9 cellular contexts compared by ENCODE assay signal in genomic region chr6:121055572-121056163, GRCh38.
DNase-seq lines count a peak whose midpoint lies in the region; ATAC-seq, FAIRE-seq and TF ChIP-seq lines count a peak whose summit lies in the region.
"Had no signal": no experiment of that assay in that cellular context is flagged by ENCODE, and none has a peak within 500 bp of the region (broad histone marks: within the 10 kb centered on the region; RNA-seq: fewer than 3 reads in every experiment).

No MANE protein-coding gene starts in this region.

- no peaks in the 10 kb centered on the region for H3K9me3 ChIP-seq in BE2C
- H3K9me3 ChIP-seq in adrenal gland (replicated peaks in 1 of 3) = no peaks in the 10 kb centered on the region
- H3K9me3 ChIP-seq in hepatocyte (ENCODE audit: low read depth) = no peaks in the 10 kb centered on the region
- H3K9me3 ChIP-seq: SJCRH30 had no signal

- no peak overlapping the region for H3K27ac Mint-ChIP-seq in activated T-cell treated with anti-CD3 and anti-CD28 coated beads, Interleukin-2, amount 50 U/mL, for 24 hours

- intact Hi-C loops in adrenal gland (cut with DNase I) = loop anchor here (10.0 kb wide), 2 partner anchors 249 to 349 kb away; no protein-coding TSS in a partner anchor

- peak; percentile 78 for ATAC-seq in HG02884 (IDR thresholded peaks at IDR 0.05; ENCODE audit: unreplicated experiment)

- DNase-seq in BE2C (no peak), GM18507 (ENCODE audit: extremely low spot score, insufficient read length, low read depth) (no peak), NCI-H1930 (lab: John Stamatoyannopoulos, UW) (peak; percentile 4 to 40), adrenal gland (no peak), hepatocyte (ENCODE audit: low spot score) (peak; percentile 71), stromal cell of bone marrow (ENCODE audit: low read depth) (peak; percentile 34)
- no peak for DNase-seq in activated T-cell treated with anti-CD3 and anti-CD28 coated beads, Interleukin-2, amount 50 U/mL, for 24 hours

- TF ChIP-seq CTCF in BE2C (IDR thresholded peaks at IDR 0.05; ENCODE audit: low read depth, low read length) (peak; percentile 81), adrenal gland (IDR thresholded peaks at IDR 0.05) (peak; percentile 42 to 72 (median 68)), hepatocyte (IDR thresholded peaks at IDR 0.05; ENCODE audit: poor library complexity) (peak; percentile 75)

- H3K36me3 Mint-ChIP-seq in activated T-cell treated with anti-CD3 and anti-CD28 coated beads, Interleukin-2, amount 50 U/mL, for 24 hours (ENCODE audit: low read depth) = no peaks in the 10 kb centered on the region

- H2AFZ ChIP-seq in hepatocyte = no peak overlapping the region

- WGBS in adrenal gland, 4 donors = 35 to 38% (median 36%) methylated on average over 4 of the region's 4 CpGs
- WGBS in hepatocyte (ENCODE audit: low lambda C conversion rate, missing lambda C conversion rate) = 25% methylated on average over 4 of the region's 4 CpGs

- no peaks in the 10 kb centered on the region for H3K9me2 ChIP-seq in hepatocyte (replicated peaks; ENCODE audit: insufficient read depth)

- H4K20me1 ChIP-seq in hepatocyte (ENCODE audit: insufficient read depth, poor library complexity, severe bottlenecking) = no peaks in the 10 kb centered on the region

- H3K4me3 ChIP-seq in BE2C (ENCODE audit: low read depth, low read length) (no peak overlapping the region), adrenal gland (no peak overlapping the region), hepatocyte (no peak overlapping the region)
- H3K4me3 ChIP-seq: SJCRH30 had no signal

- no peaks in the 10 kb centered on the region for H3K79me2 ChIP-seq in hepatocyte

- no peaks in the 10 kb centered on the region for H3K4me1 Mint-ChIP-seq in activated T-cell treated with anti-CD3 and anti-CD28 coated beads, Interleukin-2, amount 50 U/mL, for 24 hours (ENCODE audit: low read depth)

- H3K9me3 Mint-ChIP-seq in activated T-cell treated with anti-CD3 and anti-CD28 coated beads, Interleukin-2, amount 50 U/mL, for 24 hours = no peaks in the 10 kb centered on the region

- TF ChIP-seq POLR2A in adrenal gland (IDR thresholded peaks at IDR 0.05) = no peak

- FAIRE-seq in GM18507 (lab: Jason Lieb, UNC) = peak; percentile 77

- H3K27me3 ChIP-seq in BE2C (no peaks in the 10 kb centered on the region), adrenal gland (no peaks in the 10 kb centered on the region), hepatocyte (no peaks in the 10 kb centered on the region)
- H3K27me3 ChIP-seq: SJCRH30 had no signal

- H3K27me3 Mint-ChIP-seq in activated T-cell treated with anti-CD3 and anti-CD28 coated beads, Interleukin-2, amount 50 U/mL, for 24 hours = no peaks in the 10 kb centered on the region

- H3K4me1 ChIP-seq in BE2C (no peaks in the 10 kb centered on the region), adrenal gland (replicated peaks in 1 of 2) (no peaks in the 10 kb centered on the region), hepatocyte (ENCODE audit: insufficient read depth) (no peaks in the 10 kb centered on the region)
- H3K4me1 ChIP-seq: SJCRH30 had no signal

- no peak overlapping the region for H3K4me2 ChIP-seq in hepatocyte

- H3K4me3 Mint-ChIP-seq in activated T-cell treated with anti-CD3 and anti-CD28 coated beads, Interleukin-2, amount 50 U/mL, for 24 hours = no peak overlapping the region

- H3K27ac ChIP-seq in adrenal gland (no peak overlapping the region), hepatocyte (no peak overlapping the region)
- H3K27ac ChIP-seq: SJCRH30 had no signal

- H3K36me3 ChIP-seq in BE2C = no peaks in the 10 kb centered on the region
- no peaks in the 10 kb centered on the region for H3K36me3 ChIP-seq in adrenal gland (replicated peaks in 1 of 2)
- H3K36me3 ChIP-seq in hepatocyte (replicated peaks; ENCODE audit: insufficient read depth, low read depth) = no peaks in the 10 kb centered on the region
- H3K36me3 ChIP-seq: SJCRH30 had no signal

Comparison
In these comparisons a context has a peak if more than half of its experiments do, and no peak if none do; other contexts are left out.
1. DNase-seq: peak in NCI-H1930 (2 of 2), hepatocyte (single experiment) and stromal cell of bone marrow (single experiment); none in BE2C (single experiment), GM18507 (single experiment), adrenal gland (0 of 7) and activated T-cell treated with anti-CD3 and anti-CD28 coated beads, Interleukin-2, amount 50 U/mL, for 24 hours (single experiment).
2. Peak in every context shown above with its lines, with median percentiles within 50 percentile points of each other: CTCF ChIP-seq.